Comparison of ENCODE assay signal across 16 cellular contexts in the genomic region with DNA sequence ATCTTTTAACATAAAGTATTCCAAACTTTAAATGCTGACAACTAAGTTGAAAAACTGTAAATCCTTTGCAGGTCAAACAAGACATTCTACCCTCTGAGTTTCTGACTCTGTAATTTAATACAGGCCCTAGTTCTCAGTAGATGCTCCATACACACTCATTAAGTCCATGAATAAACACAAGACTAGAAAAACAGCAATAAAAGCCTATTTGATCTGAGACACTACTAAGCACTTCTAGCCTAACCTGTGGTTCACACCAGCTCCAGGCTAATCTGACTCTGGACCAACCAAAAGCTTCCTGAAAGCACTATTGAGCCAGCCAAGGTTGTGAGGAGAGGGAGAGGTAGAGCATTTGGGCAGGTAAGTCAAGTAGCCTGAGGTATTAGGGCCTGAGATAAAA.
"Had no signal": no experiment of that assay in that cellular context is flagged by ENCODE, and none has a peak within 500 bp of the region (broad histone marks: within the 10 kb centered on the region; RNA-seq: fewer than 3 reads in every experiment).

No MANE protein-coding gene starts in this region.

- H3K27ac ChIP-seq: brain microvascular endothelial cell, coronary artery, neutrophil, thyroid gland had no signal

- DNase-seq: activated CD4-positive, CD25-positive, alpha-beta regulatory T cell treated with anti-CD3 and anti-CD28 coated beads, Interleukin-2, amount 50 U/mL, for 72 hours; activated naive CD4-positive, alpha-beta T cell; activated naive CD8-positive, alpha-beta T cell treated with anti-CD3 and anti-CD28 coated beads, Interleukin-2, amount 10 ng/mL, durations not matched to agents 7 days and 5 days; activated T-cell treated with anti-CD3 and anti-CD28 coated beads for 4 hours; anterior cingulate cortex; brain microvascular endothelial cell; foreskin fibroblast; hippocampal formation; left ventricle myocardium superior; naive thymus-derived CD8-positive, alpha-beta T cell; stimulated activated CD4-positive, alpha-beta T cell treated with anti-CD3 and anti-CD28 coated beads, Interleukin-2, amount 100 ng/mL, for 48 hours; thyroid gland had no signal

- H3K4me3 ChIP-seq: coronary artery, thyroid gland had no signal

- FAIRE-seq: endothelial cell of umbilical vein, urothelium cell line had no signal

- H3K4me1 ChIP-seq: thyroid gland had no signal

- H3K36me3 ChIP-seq: brain microvascular endothelial cell, neutrophil had no signal

- H3K27me3 ChIP-seq: brain microvascular endothelial cell, neutrophil, thyroid gland had no signal

- H3K9me3 ChIP-seq: neutrophil, thyroid gland had no signal
